Comparison of ENCODE assay signal across 9 cellular contexts in genomic region chrX:155611302-155611701, GRCh38. TPM values are rescaled to one million over a fixed set of nuclear protein-coding genes. Genes with fewer than 3 reads are reported as not detected.
DNase-seq lines count a peak whose midpoint lies in the region; ATAC-seq, FAIRE-seq and TF ChIP-seq lines count a peak whose summit lies in the region.
"Had no signal": no experiment of that assay in that cellular context is flagged by ENCODE, and none has a peak within 500 bp of the region (broad histone marks: within the 10 kb centered on the region; RNA-seq: fewer than 3 reads in every experiment).

No MANE protein-coding gene starts in this region.

- DNase-seq in SK-N-SH: no peak
- no peak for DNase-seq in SK-N-MC (ENCODE audit: low read depth, low spot score)
- no peak for DNase-seq in foreskin fibroblast
- no peak for DNase-seq in urothelium cell line (ENCODE audit: low spot score)
- no peak for DNase-seq in effector memory CD4-positive, alpha-beta T cell
- DNase-seq: amniotic stem cell had no signal

- no peak for FAIRE-seq in urothelium cell line (lab: Jason Lieb, UNC)

- POLR2A ChIA-PET in SK-N-SH (lab: Yijun Ruan, JAX): no interaction called here

- peak overlapping the region; percentile 95; the same call in 1 of the 2 replicates for H3K9ac ChIP-seq in SK-N-SH
- H3K9ac ChIP-seq in SK-N-MC (ENCODE audit: insufficient read length): peak overlapping the region; percentile 90

- no peak overlapping the region for H2AFZ ChIP-seq in SK-N-SH (ENCODE audit: low read depth)

- TF ChIP-seq CTCF in SK-N-SH (IDR thresholded peaks at IDR 0.05) (no peak), foreskin fibroblast (IDR thresholded peaks at IDR 0.05; ENCODE audit: low read depth, low read length) (no peak)

- H4K20me1 ChIP-seq in SK-N-SH (ENCODE audit: insufficient read depth): no peaks in the 10 kb centered on the region

- H3K36me3 ChIP-seq in SK-N-SH (replicated peaks in 1 of 2; ENCODE audit: control insufficient read depth in 1 of 2, insufficient read depth in 2 of 2, low read length in 1 of 2) (peaks cover 0 to 12% of the 10 kb centered on the region in 2 experiments), SK-N-MC (ENCODE audit: insufficient read depth, low read length) (0 out of 2 replicates have a peak, but pooled peaks cover 2% of the 10 kb centered on the region)
- H3K36me3 ChIP-seq in effector memory CD4-positive, alpha-beta T cell (ENCODE audit: control insufficient read depth, insufficient read depth, low read length): no peaks in the 10 kb centered on the region

- no peaks in the 10 kb centered on the region for H3K9me2 ChIP-seq in SK-N-SH

- peaks cover 0 to 3% of the 10 kb centered on the region in 2 experiments; a peak in 2 of 4 replicates for H3K4me1 ChIP-seq in SK-N-SH (ENCODE audit: control insufficient read depth in 1 of 2, insufficient read depth in 2 of 2, low read depth in 1 of 2, low read length in 1 of 2)
- peaks cover 3% of the 10 kb centered on the region for H3K4me1 ChIP-seq in effector memory CD4-positive, alpha-beta T cell (ENCODE audit: control insufficient read depth, insufficient read depth, low read length, poor library complexity, severe bottlenecking)

- peak overlapping the region; percentile 79 for H3K4me2 ChIP-seq in SK-N-SH

- ATAC-seq in SK-N-SH treated with all-trans-retinoic acid at 6 μM for 48 hours (no peak), HG03280 (IDR thresholded peaks at IDR 0.05; ENCODE audit: unreplicated experiment) (no peak)

- no peak for TF ChIP-seq EP300 in SK-N-SH (IDR thresholded peaks at IDR 0.05; ENCODE audit: borderline replicate concordance in 1 of 2, low read depth in 1 of 2, low read length in 1 of 2)

- 52% methylated on average over 2 of the region's 2 CpGs for WGBS in SK-N-SH (ENCODE audit: low lambda C conversion rate)

- H3K9me3 ChIP-seq in SK-N-SH: peaks cover 2% of the 10 kb centered on the region; the same call in 1 of the 2 replicates
- H3K9me3 ChIP-seq in SK-N-MC (ENCODE audit: low read depth, low read length): no peaks in the 10 kb centered on the region
- H3K9me3 ChIP-seq in effector memory CD4-positive, alpha-beta T cell (ENCODE audit: control insufficient read depth, low read length): no peaks in the 10 kb centered on the region

- peaks cover 44% of the 10 kb centered on the region; the same call in 1 of the 2 replicates for H3K79me2 ChIP-seq in SK-N-SH (ENCODE audit: insufficient read depth)

- H3K27ac ChIP-seq in SK-N-SH (ENCODE audit: low read depth in 2 of 2, low read length in 1 of 2): no peak overlapping the region
- no peak overlapping the region for H3K27ac ChIP-seq in SK-N-MC
- H3K27ac ChIP-seq in skin epidermis: peak overlapping the region in 14 of 21 experiments; percentile 4 to 93 (median 90)
- H3K27ac ChIP-seq in effector memory CD4-positive, alpha-beta T cell (ENCODE audit: insufficient read depth, low read length, poor library complexity, severe bottlenecking): no peak overlapping the region

- peaks cover 5% of the 10 kb centered on the region for H3F3A ChIP-seq in SK-N-SH (replicated peaks; ENCODE audit: insufficient read depth)

- H3K27me3 ChIP-seq in SK-N-SH (ENCODE audit: insufficient read depth): no peaks in the 10 kb centered on the region
- H3K27me3 ChIP-seq in effector memory CD4-positive, alpha-beta T cell (replicated peaks; ENCODE audit: control insufficient read depth, insufficient read depth, low read length, poor library complexity, severe bottlenecking): no peaks in the 10 kb centered on the region

- peak overlapping the region; percentile 76 to 89; a peak in 1 of 4 replicates for H3K4me3 ChIP-seq in SK-N-SH (ENCODE audit: low read depth in 2 of 2, low read length in 1 of 2)
- H3K4me3 ChIP-seq in SK-N-MC: peak overlapping the region; percentile 81
- peak overlapping the region; percentile 79 for H3K4me3 ChIP-seq in foreskin fibroblast (ENCODE audit: low read depth in 1 of 2, low read length in 2 of 2)
- peak overlapping the region in 2 of 7 experiments; percentile 43 to 54 for H3K4me3 ChIP-seq in skin epidermis
- H3K4me3 ChIP-seq in effector memory CD4-positive, alpha-beta T cell (ENCODE audit: insufficient read depth, low read depth, low read length, poor library complexity, severe bottlenecking): no peak overlapping the region

- no peak for TF ChIP-seq RAD21 in SK-N-SH (IDR thresholded peaks at IDR 0.05; ENCODE audit: low read length)

- CTCF ChIA-PET in SK-N-SH (lab: Yijun Ruan, JAX): interaction anchor here (1.1 kb wide), 1 partner anchor 21 kb away, joined by 3 read pairs; no protein-coding TSS in a partner anchor

TF ChIP-seq in SK-N-SH, 30 proteins besides CTCF, POLR2A, EP300 and RAD21 (continues in another document):
- TF ChIP-seq MXI1 (IDR thresholded peaks at IDR 0.05; ENCODE audit: low read depth, low read length): no peak
- TF ChIP-seq CHD2 (IDR thresholded peaks at IDR 0.05; ENCODE audit: low read length, partially characterized antibody): no peak
- TF ChIP-seq, protein P1, sequence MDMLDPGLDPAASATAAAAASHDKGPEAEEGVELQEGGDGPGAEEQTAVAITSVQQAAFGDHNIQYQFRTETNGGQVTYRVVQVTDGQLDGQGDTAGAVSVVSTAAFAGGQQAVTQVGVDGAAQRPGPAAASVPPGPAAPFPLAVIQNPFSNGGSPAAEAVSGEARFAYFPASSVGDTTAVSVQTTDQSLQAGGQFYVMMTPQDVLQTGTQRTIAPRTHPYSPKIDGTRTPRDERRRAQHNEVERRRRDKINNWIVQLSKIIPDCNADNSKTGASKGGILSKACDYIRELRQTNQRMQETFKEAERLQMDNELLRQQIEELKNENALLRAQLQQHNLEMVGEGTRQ (IDR thresholded peaks at IDR 0.05; ENCODE audit: borderline replicate concordance, low read depth, low read length): no peak
- TF ChIP-seq TCF12 (IDR thresholded peaks at IDR 0.05): no peak
- TF ChIP-seq, protein P2, sequence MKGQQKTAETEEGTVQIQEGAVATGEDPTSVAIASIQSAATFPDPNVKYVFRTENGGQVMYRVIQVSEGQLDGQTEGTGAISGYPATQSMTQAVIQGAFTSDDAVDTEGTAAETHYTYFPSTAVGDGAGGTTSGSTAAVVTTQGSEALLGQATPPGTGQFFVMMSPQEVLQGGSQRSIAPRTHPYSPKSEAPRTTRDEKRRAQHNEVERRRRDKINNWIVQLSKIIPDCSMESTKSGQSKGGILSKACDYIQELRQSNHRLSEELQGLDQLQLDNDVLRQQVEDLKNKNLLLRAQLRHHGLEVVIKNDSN (IDR thresholded peaks at IDR 0.05; ENCODE audit: borderline replicate concordance, low read depth): no peak
- no peak for TF ChIP-seq TAF1 (IDR thresholded peaks at IDR 0.05; ENCODE audit: borderline replicate concordance, low read depth, low read length)
- TF ChIP-seq FOXJ3 (CRISPR knock-in tag; IDR thresholded peaks at IDR 0.05): no peak
- no peak for TF ChIP-seq NRF1 (IDR thresholded peaks at IDR 0.05; ENCODE audit: low read depth, low read length)
- no peak for TF ChIP-seq NFIC (IDR thresholded peaks at IDR 0.05; ENCODE audit: borderline replicate concordance)
- no peak for TF ChIP-seq RCOR1 (IDR thresholded peaks at IDR 0.05; ENCODE audit: low read length)
- no peak for TF ChIP-seq FOSL2 (IDR thresholded peaks at IDR 0.05; ENCODE audit: borderline replicate concordance, low read depth)

TF ChIP-seq in SK-N-SH treated with all-trans-retinoic acid at 6 μM for 48 hours, 23 proteins besides CTCF, POLR2A, EP300 and RAD21 (continues in another document):
- TF ChIP-seq ZNF70 (CRISPR knock-in tag; IDR thresholded peaks at IDR 0.05) (no peak), ZC3H10 (CRISPR knock-in tag; IDR thresholded peaks at IDR 0.05) (no peak), BACH2 (CRISPR knock-in tag; IDR thresholded peaks at IDR 0.05; ENCODE audit: borderline replicate concordance) (no peak), POU6F1 (CRISPR knock-in tag; IDR thresholded peaks at IDR 0.05; ENCODE audit: borderline replicate concordance, low read depth) (no peak)
- TF ChIP-seq, protein P3, sequence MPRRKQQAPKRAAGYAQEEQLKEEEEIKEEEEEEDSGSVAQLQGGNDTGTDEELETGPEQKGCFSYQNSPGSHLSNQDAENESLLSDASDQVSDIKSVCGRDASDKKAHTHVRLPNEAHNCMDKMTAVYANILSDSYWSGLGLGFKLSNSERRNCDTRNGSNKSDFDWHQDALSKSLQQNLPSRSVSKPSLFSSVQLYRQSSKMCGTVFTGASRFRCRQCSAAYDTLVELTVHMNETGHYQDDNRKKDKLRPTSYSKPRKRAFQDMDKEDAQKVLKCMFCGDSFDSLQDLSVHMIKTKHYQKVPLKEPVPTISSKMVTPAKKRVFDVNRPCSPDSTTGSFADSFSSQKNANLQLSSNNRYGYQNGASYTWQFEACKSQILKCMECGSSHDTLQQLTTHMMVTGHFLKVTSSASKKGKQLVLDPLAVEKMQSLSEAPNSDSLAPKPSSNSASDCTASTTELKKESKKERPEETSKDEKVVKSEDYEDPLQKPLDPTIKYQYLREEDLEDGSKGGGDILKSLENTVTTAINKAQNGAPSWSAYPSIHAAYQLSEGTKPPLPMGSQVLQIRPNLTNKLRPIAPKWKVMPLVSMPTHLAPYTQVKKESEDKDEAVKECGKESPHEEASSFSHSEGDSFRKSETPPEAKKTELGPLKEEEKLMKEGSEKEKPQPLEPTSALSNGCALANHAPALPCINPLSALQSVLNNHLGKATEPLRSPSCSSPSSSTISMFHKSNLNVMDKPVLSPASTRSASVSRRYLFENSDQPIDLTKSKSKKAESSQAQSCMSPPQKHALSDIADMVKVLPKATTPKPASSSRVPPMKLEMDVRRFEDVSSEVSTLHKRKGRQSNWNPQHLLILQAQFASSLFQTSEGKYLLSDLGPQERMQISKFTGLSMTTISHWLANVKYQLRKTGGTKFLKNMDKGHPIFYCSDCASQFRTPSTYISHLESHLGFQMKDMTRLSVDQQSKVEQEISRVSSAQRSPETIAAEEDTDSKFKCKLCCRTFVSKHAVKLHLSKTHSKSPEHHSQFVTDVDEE (CRISPR knock-in tag; IDR thresholded peaks at IDR 0.05): no peak

RNA-seq across cellular contexts. Expression of gene SPRY3, which starts 1.1 kb away (rescaled TPM):
- 0.39 and 0.78 TPM in 2 replicates for polyA plus RNA-seq in SK-N-SH (2012; rRNA removed)
- 0.35 and 0.39 TPM in 2 replicates for polyA plus RNA-seq in SK-N-SH (2012; cell fraction: cytosol; rRNA removed)
- 1.4 and 2.0 TPM in 2 replicates for polyA plus RNA-seq in SK-N-SH (2012; cell fraction: nucleus; rRNA removed)

RNA-seq across cellular contexts. Expression of gene TMLHE, which starts 1.4 kb away (rescaled TPM):
- polyA plus RNA-seq in SK-N-SH (2012; rRNA removed): 11.3 and 18.7 TPM in 2 replicates
- 13.9 and 14.3 TPM in 2 replicates for polyA plus RNA-seq in SK-N-SH (2012; cell fraction: cytosol; rRNA removed)
- 12.0 and 19.2 TPM in 2 replicates for polyA plus RNA-seq in SK-N-SH (2012; cell fraction: nucleus; rRNA removed)

Comparison
In these comparisons a context has a peak if more than half of its experiments do, and no peak if none do; other contexts are left out.
1. H3K27ac ChIP-seq: peak in skin epidermis (14 of 21); none in SK-N-SH (0 of 2), SK-N-MC (single experiment) and effector memory CD4-positive, alpha-beta T cell (single experiment).